ENCODE assay signal across 11 cellular contexts in genomic region chr15:77019476-77020331, GRCh38. TPM values are rescaled to one million over a fixed set of nuclear protein-coding genes. Genes with fewer than 3 reads are reported as not detected.
DNase-seq lines count a peak whose midpoint lies in the region; ATAC-seq and TF ChIP-seq lines count a peak whose summit lies in the region.
"Had no signal": no experiment of that assay in that cellular context is flagged by ENCODE, and none has a peak within 500 bp of the region (broad histone marks: within the 10 kb centered on the region; RNA-seq: fewer than 3 reads in every experiment).

No MANE protein-coding gene starts in this region.

- H3K4me3 ChIP-seq in mammary epithelial cell (replicated peaks in 1 of 3; ENCODE audit: insufficient read depth in 1 of 3, low read depth in 2 of 3, low read length in 3 of 3) (no peak overlapping the region), breast epithelium (no peak overlapping the region)
- H3K4me3 ChIP-seq: GM23338 had no signal

- H3K27me3 Mint-ChIP-seq in activated B cell treated with CpG ODN at 0.5 μM for 24 hours: no peaks in the 10 kb centered on the region
- H3K27me3 Mint-ChIP-seq in stimulated activated naive B cell treated with anti-CD40 and anti-IgM and Interleukin-4, amounts not matched to agents 10 μg/mL and 1 μg/mL and 100 μg/mL, for 72 hours: no peaks in the 10 kb centered on the region

- H2AFZ ChIP-seq in mammary epithelial cell (ENCODE audit: low read depth, low read length): no peak overlapping the region
- H2AFZ ChIP-seq: GM23338 had no signal

- peak; percentile 23 for ATAC-seq in activated B cell treated with CpG ODN at 0.5 μM for 24 hours (ENCODE audit: low read depth)
- peak; percentile 42 to 50 for ATAC-seq in stimulated activated naive B cell treated with anti-CD40 and anti-IgM and Interleukin-4, amounts not matched to agents 10 μg/mL and 1 μg/mL and 100 μg/mL, for 72 hours (replicated peaks)
- ATAC-seq in HG02642 (IDR thresholded peaks at IDR 0.05; ENCODE audit: poor library complexity, unreplicated experiment): no peak
- ATAC-seq: GM23338 had no signal

- 95% methylated on average over 10 of the region's 13 CpGs for WGBS in mammary epithelial cell (ENCODE audit: low coverage, missing lambda C conversion rate)

- H3K36me3 ChIP-seq in mammary epithelial cell (ENCODE audit: insufficient read depth, low read length) (no peaks in the 10 kb centered on the region), breast epithelium (no peaks in the 10 kb centered on the region)

- no peaks in the 10 kb centered on the region for H3K9me3 Mint-ChIP-seq in activated B cell treated with CpG ODN at 0.5 μM for 24 hours
- H3K9me3 Mint-ChIP-seq in stimulated activated naive B cell treated with anti-CD40 and anti-IgM and Interleukin-4, amounts not matched to agents 10 μg/mL and 1 μg/mL and 100 μg/mL, for 72 hours: no peaks in the 10 kb centered on the region
- H3K9me3 Mint-ChIP-seq: GM23338 had no signal

- H3K27ac ChIP-seq in mammary epithelial cell (ENCODE audit: insufficient read depth, low read depth, low read length): no peak overlapping the region
- no peak overlapping the region for H3K27ac ChIP-seq in breast epithelium

- H3K36me3 Mint-ChIP-seq in activated B cell treated with CpG ODN at 0.5 μM for 24 hours (ENCODE audit: low read depth): peaks cover 36% of the 10 kb centered on the region
- H3K36me3 Mint-ChIP-seq in stimulated activated naive B cell treated with anti-CD40 and anti-IgM and Interleukin-4, amounts not matched to agents 10 μg/mL and 1 μg/mL and 100 μg/mL, for 72 hours: peaks cover 21 to 44% of the 10 kb centered on the region in 2 donors

- CTCF ChIA-PET in mammary epithelial cell (lab: Charles Lee; ENCODE audit: low non-redundant PET) (no interaction called here), activated B cell treated with CpG ODN at 0.5 μM for 24 hours (lab: Charles Lee) (interaction anchor here (1.4 kb wide), 1 partner anchor 46 kb away, joined by 3 read pairs; no protein-coding TSS in a partner anchor)

- no peak for TF ChIP-seq POLR2A in breast epithelium (IDR thresholded peaks at IDR 0.05)

- H3K27me3 ChIP-seq in mammary epithelial cell (ENCODE audit: insufficient read depth, low read length): no peaks in the 10 kb centered on the region
- no peaks in the 10 kb centered on the region for H3K27me3 ChIP-seq in breast epithelium

- no peak overlapping the region for H3K4me3 Mint-ChIP-seq in activated B cell treated with CpG ODN at 0.5 μM for 24 hours
- peak overlapping the region; percentile 45 to 47 for H3K4me3 Mint-ChIP-seq in stimulated activated naive B cell treated with anti-CD40 and anti-IgM and Interleukin-4, amounts not matched to agents 10 μg/mL and 1 μg/mL and 100 μg/mL, for 72 hours
- H3K4me3 Mint-ChIP-seq: GM23338 had no signal

- TF ChIP-seq CTCF in mammary epithelial cell (conservative IDR thresholded peaks at IDR 0.05 in 1 of 2, IDR thresholded peaks at IDR 0.05 in 1 of 2; ENCODE audit: extremely low read depth in 1 of 2, insufficient read depth in 1 of 2, low read depth in 1 of 2, low read length in 2 of 2): no peak
- TF ChIP-seq CTCF in breast epithelium (IDR thresholded peaks at IDR 0.05): no peak
- TF ChIP-seq CTCF in activated B cell treated with CpG ODN at 0.5 μM for 24 hours (IDR thresholded peaks at IDR 0.05): no peak

- H3K9me3 ChIP-seq in mammary epithelial cell (replicated peaks; ENCODE audit: insufficient read depth, low read length) (no peaks in the 10 kb centered on the region), breast epithelium (no peaks in the 10 kb centered on the region)

- H3K9ac ChIP-seq in mammary epithelial cell (ENCODE audit: insufficient read depth, low read length): no peak overlapping the region

- intact Hi-C loops in mammary epithelial cell (cut with micrococcal nuclease) (loop anchor here (5.0 kb wide), 3 partner anchors 88 to 168 kb away; no protein-coding TSS in a partner anchor), breast epithelium (cut with DNase I; ENCODE audit: low total_unique reads) (no loop called here), activated B cell treated with CpG ODN at 0.5 μM for 24 hours (cut with micrococcal nuclease) (no loop called here)

- BruUV-seq in mammary epithelial cell (replicated peaks; lab: Mats Ljungman, UMichigan): no TSS peak

- no peak overlapping the region for H3K4me2 ChIP-seq in mammary epithelial cell (ENCODE audit: insufficient read depth, low read depth, low read length)
- H3K4me2 ChIP-seq: GM23338 had no signal

- in situ Hi-C loops in mammary epithelial cell (cut with MboI; ENCODE audit: low sequenced_read_pairs in 2 of 2): no loop called here

- no peaks in the 10 kb centered on the region for H4K20me1 ChIP-seq in mammary epithelial cell (ENCODE audit: insufficient read depth, low read length)

- POLR2A ChIA-PET in activated B cell treated with CpG ODN at 0.5 μM for 24 hours (lab: Charles Lee): interaction anchor here (0.6 to 1.2 kb wide), 2 partner anchors 9 to 11 kb away, joined by 3 to 4 read pairs; no protein-coding TSS in a partner anchor

- dilution Hi-C loops in mammary epithelial cell (cut with HindIII; ENCODE audit: low sequenced_read_pairs): no loop called here

- H3K79me2 ChIP-seq in mammary epithelial cell (ENCODE audit: insufficient read depth, low read length): no peaks in the 10 kb centered on the region

- peak overlapping the region; percentile 12 for H3K27ac Mint-ChIP-seq in activated B cell treated with CpG ODN at 0.5 μM for 24 hours
- peak overlapping the region; percentile 65 for H3K27ac Mint-ChIP-seq in stimulated activated naive B cell treated with anti-CD40 and anti-IgM and Interleukin-4, amounts not matched to agents 10 μg/mL and 1 μg/mL and 100 μg/mL, for 72 hours
- H3K27ac Mint-ChIP-seq: GM23338 had no signal

- H3K4me1 ChIP-seq in mammary epithelial cell (ENCODE audit: insufficient read depth, low read length) (peaks cover 12% of the 10 kb centered on the region), breast epithelium (no peaks in the 10 kb centered on the region)

- peak; percentile 35 for DNase-seq in mammary epithelial cell
- DNase-seq in breast epithelium (ENCODE audit: low spot score in 2 of 2): no peak
- DNase-seq in activated B cell treated with CpG ODN at 0.5 μM for 24 hours: no peak
- DNase-seq in dermis blood vessel endothelial cell: peak; percentile 31
- DNase-seq in stimulated activated naive B cell treated with anti-CD40 and anti-IgM and Interleukin-4, amounts not matched to agents 10 μg/mL and 1 μg/mL and 100 μg/mL, for 72 hours: no peak
- DNase-seq in glomerular visceral epithelial cell (ENCODE audit: extremely low spot score): no peak
- no peak for DNase-seq in UCSD-AML1 (lab: John Stamatoyannopoulos, UW; ENCODE audit: unreplicated experiment)
- DNase-seq: C1 segment of cervical spinal cord, NCI-H1105 had no signal

- peaks cover 42% of the 10 kb centered on the region for H3K4me1 Mint-ChIP-seq in activated B cell treated with CpG ODN at 0.5 μM for 24 hours
- peaks cover 65 to 77% of the 10 kb centered on the region in 2 donors for H3K4me1 Mint-ChIP-seq in stimulated activated naive B cell treated with anti-CD40 and anti-IgM and Interleukin-4, amounts not matched to agents 10 μg/mL and 1 μg/mL and 100 μg/mL, for 72 hours
- H3K4me1 Mint-ChIP-seq: GM23338 had no signal

RNA-seq across cellular contexts. Expression of gene PSTPIP1, which starts 24.8 kb away (rescaled TPM):
- 1 to 10 TPM in 1 of 2 donors, under 1 TPM in 1; 0.67 to 3.5 TPM for total RNA-seq in mammary epithelial cell
- 2.1 TPM for polyA plus RNA-seq in mammary epithelial cell
- 3.3 TPM for polyA minus RNA-seq in mammary epithelial cell
- total RNA-seq in breast epithelium: 10 to 100 TPM in 1 of 3 donors, 1 to 10 TPM in 2; 2.6 to 11.0 (median 3.9) TPM
- total RNA-seq in activated B cell treated with CpG ODN at 0.5 μM for 24 hours: 33.7 and 42.7 TPM in 2 replicates
- 0.23 and 0.51 TPM in 2 replicates for total RNA-seq in dermis blood vessel endothelial cell

RNA-seq across cellular contexts. Expression of gene TSPAN3, which starts 51.2 kb away (rescaled TPM):
- total RNA-seq in mammary epithelial cell (100 to 1,000 TPM in 1 of 2 donors, 10 to 100 TPM in 1; 80.0 to 100 TPM), breast epithelium (100 to 1,000 TPM; 148 to 398 (median 292) TPM), activated B cell treated with CpG ODN at 0.5 μM for 24 hours (104 and 113 TPM in 2 replicates), dermis blood vessel endothelial cell (242 and 265 TPM in 2 replicates)
- polyA plus RNA-seq in mammary epithelial cell: 148 TPM
- polyA minus RNA-seq in mammary epithelial cell: 227 TPM

Comparison
In these comparisons a context has a peak if more than half of its experiments do, and no peak if none do; other contexts are left out.
1. DNase-seq: peak in mammary epithelial cell (single experiment) and dermis blood vessel endothelial cell (single experiment); none in breast epithelium (0 of 2), activated B cell treated with CpG ODN at 0.5 μM for 24 hours (single experiment), stimulated activated naive B cell treated with anti-CD40 and anti-IgM and Interleukin-4, amounts not matched to agents 10 μg/mL and 1 μg/mL and 100 μg/mL, for 72 hours (single experiment), glomerular visceral epithelial cell (single experiment) and UCSD-AML1 (single experiment).